Comparison of ENCODE assay signal across 16 cellular contexts in genomic region chr6:138973481-138974140, GRCh38. TPM values are rescaled to one million over a fixed set of nuclear protein-coding genes. Genes with fewer than 3 reads are reported as not detected.
DNase-seq lines count a peak whose midpoint lies in the region; ATAC-seq and TF ChIP-seq lines count a peak whose summit lies in the region.
"Had no signal": no experiment of that assay in that cellular context is flagged by ENCODE, and none has a peak within 500 bp of the region (broad histone marks: within the 10 kb centered on the region; RNA-seq: fewer than 3 reads in every experiment).

No MANE protein-coding gene starts in this region.

- intact Hi-C loops in thyroid gland (cut with DNase I), result no loop called here

- no peaks in the 10 kb centered on the region for H3K27me3 Mint-ChIP-seq in neural progenitor cell (ENCODE audit: insufficient read depth, low read depth)
- H3K27me3 Mint-ChIP-seq: activated B cell treated with CpG ODN at 0.5 μM for 24 hours had no signal

- no peaks in the 10 kb centered on the region for H3K9me3 ChIP-seq in gastroesophageal sphincter
- no peaks in the 10 kb centered on the region for H3K9me3 ChIP-seq in neural progenitor cell (ENCODE audit: low read depth)
- no peaks in the 10 kb centered on the region for H3K9me3 ChIP-seq in thyroid gland
- H3K9me3 ChIP-seq: BLaER1 had no signal

- H2AFZ ChIP-seq in neural progenitor cell (replicated peaks), result no peak overlapping the region

- H3K79me2 ChIP-seq in neural progenitor cell (ENCODE audit: low read depth), result peaks cover 100% of the 10 kb centered on the region

- H3K36me3 Mint-ChIP-seq in neural progenitor cell, result peaks cover 2% of the 10 kb centered on the region

- TF ChIP-seq CTCF in gastroesophageal sphincter (IDR thresholded peaks at IDR 0.05) (no peak), neural progenitor cell (IDR thresholded peaks at IDR 0.05) (no peak), thyroid gland (IDR thresholded peaks at IDR 0.05) (no peak)

- no peak overlapping the region for H3K27ac Mint-ChIP-seq in neural progenitor cell
- H3K27ac Mint-ChIP-seq: activated B cell treated with CpG ODN at 0.5 μM for 24 hours had no signal

- H3K36me3 ChIP-seq in gastroesophageal sphincter (no peaks in the 10 kb centered on the region), neural progenitor cell (no peaks in the 10 kb centered on the region), thyroid gland (no peaks in the 10 kb centered on the region)

- H3K4me3 ChIP-seq in gastroesophageal sphincter (no peak overlapping the region), neural progenitor cell (no peak overlapping the region), thyroid gland (replicated peaks in 1 of 3) (no peak overlapping the region)
- H3K4me3 ChIP-seq: BLaER1 had no signal

- H4K20me1 ChIP-seq in neural progenitor cell (ENCODE audit: low read depth), result peaks cover 100% of the 10 kb centered on the region

- H3F3A ChIP-seq in neural progenitor cell (ENCODE audit: low read depth), result peaks cover 24% of the 10 kb centered on the region

- H3K4me3 Mint-ChIP-seq in neural progenitor cell, result no peak overlapping the region
- H3K4me3 Mint-ChIP-seq: activated B cell treated with CpG ODN at 0.5 μM for 24 hours had no signal

- DNase-seq in EH (ENCODE audit: low read depth) (peak; percentile 81), NCI-H146 (lab: John Stamatoyannopoulos, UW) (peak; percentile 76), caudate nucleus (lab: John Stamatoyannopoulos, UW) (no peak), kidney glomerular epithelial cell (lab: John Stamatoyannopoulos, UW) (peak; percentile 40), NOMO-1 treated with DMSO at 0.1 percent for 48 hours (lab: John Stamatoyannopoulos, UW; ENCODE audit: unreplicated experiment) (no peak), neural progenitor cell (ENCODE audit: low spot score) (no peak), thyroid gland (no peak)
- DNase-seq: activated B cell treated with CpG ODN at 0.5 μM for 24 hours; activated CD8-positive, alpha-beta memory T cell treated with anti-CD3 and anti-CD28 coated beads, Interleukin-2, amount 50 U/mL, for 48 hours; amygdala; NCI-H187; stimulated activated CD4-positive, alpha-beta T cell treated with anti-CD3 and anti-CD28 coated beads, Interleukin-2, amount 100 ng/mL, for 48 hours; stimulated activated naive CD4-positive, alpha-beta T cell treated with Interleukin-2 at 50 U/mL for 16 hours had no signal

- H3K9ac ChIP-seq in neural progenitor cell, result no peak overlapping the region
- H3K9ac ChIP-seq: BLaER1 had no signal

- H3K4me2 ChIP-seq in neural progenitor cell, result no peak overlapping the region
- H3K4me2 ChIP-seq: BLaER1 had no signal

- H3K4me1 Mint-ChIP-seq in neural progenitor cell, result peaks cover 39% of the 10 kb centered on the region

- no peak for TF ChIP-seq POLR2A in gastroesophageal sphincter (IDR thresholded peaks at IDR 0.05)
- TF ChIP-seq POLR2A in thyroid gland (IDR thresholded peaks at IDR 0.05), result no peak

- H3K9me3 Mint-ChIP-seq in neural progenitor cell, result no peaks in the 10 kb centered on the region
- H3K9me3 Mint-ChIP-seq: activated B cell treated with CpG ODN at 0.5 μM for 24 hours had no signal

- 11 to 35% methylated on average over 2 of the region's 2 CpGs for WGBS in gastroesophageal sphincter (ENCODE audit: low coverage in 1 of 2), 2 donors
- 24 to 44% methylated on average over 2 of the region's 2 CpGs for WGBS in thyroid gland, 2 donors

- TF ChIP-seq EP300 in gastroesophageal sphincter (IDR thresholded peaks at IDR 0.05), result no peak

- H3K4me1 ChIP-seq in gastroesophageal sphincter (peaks cover 24 to 58% (median 31%) of the 10 kb centered on the region in 3 donors), neural progenitor cell (peaks cover 77% of the 10 kb centered on the region), thyroid gland (peaks cover 15 to 35% of the 10 kb centered on the region in 2 donors)

- no peak for ATAC-seq in gastroesophageal sphincter
- ATAC-seq: HepG2 had no signal

- no peaks in the 10 kb centered on the region for H3K27me3 ChIP-seq in gastroesophageal sphincter
- no peaks in the 10 kb centered on the region for H3K27me3 ChIP-seq in neural progenitor cell
- H3K27me3 ChIP-seq in thyroid gland, result no peaks in the 10 kb centered on the region
- H3K27me3 ChIP-seq: BLaER1 had no signal

- peak overlapping the region; percentile 21 for H3K27ac ChIP-seq in caudate nucleus (ENCODE audit: low read depth, low read length)
- H3K27ac ChIP-seq in gastroesophageal sphincter, result peak overlapping the region in 1 of 4 donors; percentile 27
- no peak overlapping the region for H3K27ac ChIP-seq in neural progenitor cell
- no peak overlapping the region for H3K27ac ChIP-seq in thyroid gland
- H3K27ac ChIP-seq: BLaER1 had no signal

RNA-seq across cellular contexts. Expression of gene REPS1, which starts 14.4 kb away (rescaled TPM):
- total RNA-seq in gastroesophageal sphincter (10 to 100 TPM; 26.7 to 42.6 (median 29.3) TPM), neural progenitor cell (ENCODE audit: low replicate concordance) (86.1 and 97.5 TPM in 2 replicates), thyroid gland (10 to 100 TPM; 51.5 to 93.9 (median 66.1) TPM)

RNA-seq across cellular contexts. Expression of gene ABRACL, which starts 54.9 kb away (rescaled TPM):
- total RNA-seq in gastroesophageal sphincter, result 10 to 100 TPM in 1 of 4 donors, 1 to 10 TPM in 2, under 1 TPM in 1; 0.78 to 11.9 (median 8.4) TPM
- 134 and 242 TPM in 2 replicates for total RNA-seq in neural progenitor cell (ENCODE audit: low replicate concordance)
- 10 to 100 TPM; 15.9 to 37.2 (median 27.5) TPM for total RNA-seq in thyroid gland

Comparison
In these comparisons a context has a peak if more than half of its experiments do, and no peak if none do; other contexts are left out.
1. DNase-seq: peak in EH (single experiment), NCI-H146 (single experiment) and kidney glomerular epithelial cell (single experiment); none in caudate nucleus (0 of 61), NOMO-1 treated with DMSO at 0.1 percent for 48 hours (single experiment), neural progenitor cell (single experiment) and thyroid gland (0 of 2).